1 cellular context compared by ENCODE assay signal in genomic region chr6:11416936-11417576, GRCh38.
TF ChIP-seq lines count a peak whose summit lies in the region.

No MANE protein-coding gene starts in this region.

TF ChIP-seq in WTC11, 78 proteins besides CTCF, POLR2A, EP300 and RAD21 (continued from another document):
- TF ChIP-seq ZNF281 (CRISPR knock-in tag; IDR thresholded peaks at IDR 0.05) (no peak), RELA (CRISPR knock-in tag; IDR thresholded peaks at IDR 0.05; ENCODE audit: borderline replicate concordance) (no peak), ZNF423 (CRISPR knock-in tag; IDR thresholded peaks at IDR 0.05) (no peak), SP1 (CRISPR knock-in tag; conservative IDR thresholded peaks at IDR 0.05) (no peak)
TF ChIP-seq in WTC11: peak in this region for 0.
